Comparison of ENCODE assay signal across 2 cellular contexts in genomic region chr10:3080608-3081007, GRCh38.
TF ChIP-seq lines count a peak whose summit lies in the region.

No MANE protein-coding gene starts in this region.

TF ChIP-seq in K562, 482 proteins besides CTCF, POLR2A, EP300 and RAD21:
- TF ChIP-seq ZNF316 (IDR thresholded peaks at IDR 0.05), result 0 out of 2 replicates have a peak, but pooled peaks have one; percentile 5
- no peak for TF ChIP-seq ILK (tag; IDR thresholded peaks at IDR 0.05; ENCODE audit: borderline replicate concordance, low read depth)

TF ChIP-seq in HepG2, 621 proteins besides CTCF, POLR2A, EP300 and RAD21:
- TF ChIP-seq ETV6 (CRISPR knock-in tag; conservative IDR thresholded peaks at IDR 0.05), result no peak
- no peak for TF ChIP-seq GABPB1 (CRISPR knock-in tag; IDR thresholded peaks at IDR 0.05)
- TF ChIP-seq CREM (IDR thresholded peaks at IDR 0.05), result no peak
- no peak for TF ChIP-seq CREM (CRISPR knock-in tag; IDR thresholded peaks at IDR 0.05)
- TF ChIP-seq NR2C2 (CRISPR knock-in tag; IDR thresholded peaks at IDR 0.05; ENCODE audit: borderline replicate concordance), result no peak
- TF ChIP-seq MTA3 (CRISPR knock-in tag; IDR thresholded peaks at IDR 0.05), result no peak
- no peak for TF ChIP-seq HNF4G (IDR thresholded peaks at IDR 0.05; ENCODE audit: borderline replicate concordance, low read depth, low read length)
- no peak for TF ChIP-seq HNF4G (CRISPR knock-in tag; IDR thresholded peaks at IDR 0.05; ENCODE audit: borderline replicate concordance, low read depth)
- TF ChIP-seq TOE1 (CRISPR knock-in tag; IDR thresholded peaks at IDR 0.05), result no peak
- TF ChIP-seq ZNF878 (CRISPR knock-in tag; IDR thresholded peaks at IDR 0.05), result no peak
- no peak for TF ChIP-seq ZNF646 (CRISPR knock-in tag; IDR thresholded peaks at IDR 0.05)
- TF ChIP-seq ZNF136 (CRISPR knock-in tag; IDR thresholded peaks at IDR 0.05; ENCODE audit: low read depth), result no peak
- no peak for TF ChIP-seq ZNF572 (CRISPR knock-in tag; IDR thresholded peaks at IDR 0.05)
- TF ChIP-seq ZSCAN25 (CRISPR knock-in tag; IDR thresholded peaks at IDR 0.05), result no peak
- no peak for TF ChIP-seq FOXM1 (CRISPR knock-in tag; IDR thresholded peaks at IDR 0.05)
- TF ChIP-seq NFIB (CRISPR knock-in tag; IDR thresholded peaks at IDR 0.05; ENCODE audit: borderline replicate concordance), result no peak
- no peak for TF ChIP-seq ZNF660 (CRISPR knock-in tag; IDR thresholded peaks at IDR 0.05; ENCODE audit: borderline replicate concordance, low read depth)
- no peak for TF ChIP-seq ZNF510 (CRISPR knock-in tag; IDR thresholded peaks at IDR 0.05; ENCODE audit: low read depth)
- TF ChIP-seq, protein P1, sequence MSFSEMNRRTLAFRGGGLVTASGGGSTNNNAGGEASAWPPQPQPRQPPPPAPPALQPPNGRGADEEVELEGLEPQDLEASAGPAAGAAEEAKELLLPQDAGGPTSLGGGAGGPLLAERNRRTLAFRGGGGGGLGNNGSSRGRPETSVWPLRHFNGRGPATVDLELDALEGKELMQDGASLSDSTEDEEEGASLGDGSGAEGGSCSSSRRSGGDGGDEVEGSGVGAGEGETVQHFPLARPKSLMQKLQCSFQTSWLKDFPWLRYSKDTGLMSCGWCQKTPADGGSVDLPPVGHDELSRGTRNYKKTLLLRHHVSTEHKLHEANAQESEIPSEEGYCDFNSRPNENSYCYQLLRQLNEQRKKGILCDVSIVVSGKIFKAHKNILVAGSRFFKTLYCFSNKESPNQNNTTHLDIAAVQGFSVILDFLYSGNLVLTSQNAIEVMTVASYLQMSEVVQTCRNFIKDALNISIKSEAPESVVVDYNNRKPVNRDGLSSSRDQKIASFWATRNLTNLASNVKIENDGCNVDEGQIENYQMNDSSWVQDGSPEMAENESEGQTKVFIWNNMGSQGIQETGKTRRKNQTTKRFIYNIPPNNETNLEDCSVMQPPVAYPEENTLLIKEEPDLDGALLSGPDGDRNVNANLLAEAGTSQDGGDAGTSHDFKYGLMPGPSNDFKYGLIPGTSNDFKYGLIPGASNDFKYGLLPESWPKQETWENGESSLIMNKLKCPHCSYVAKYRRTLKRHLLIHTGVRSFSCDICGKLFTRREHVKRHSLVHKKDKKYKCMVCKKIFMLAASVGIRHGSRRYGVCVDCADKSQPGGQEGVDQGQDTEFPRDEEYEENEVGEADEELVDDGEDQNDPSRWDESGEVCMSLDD (CRISPR knock-in tag; IDR thresholded peaks at IDR 0.05; ENCODE audit: borderline replicate concordance), result no peak
- TF ChIP-seq, protein P2, sequence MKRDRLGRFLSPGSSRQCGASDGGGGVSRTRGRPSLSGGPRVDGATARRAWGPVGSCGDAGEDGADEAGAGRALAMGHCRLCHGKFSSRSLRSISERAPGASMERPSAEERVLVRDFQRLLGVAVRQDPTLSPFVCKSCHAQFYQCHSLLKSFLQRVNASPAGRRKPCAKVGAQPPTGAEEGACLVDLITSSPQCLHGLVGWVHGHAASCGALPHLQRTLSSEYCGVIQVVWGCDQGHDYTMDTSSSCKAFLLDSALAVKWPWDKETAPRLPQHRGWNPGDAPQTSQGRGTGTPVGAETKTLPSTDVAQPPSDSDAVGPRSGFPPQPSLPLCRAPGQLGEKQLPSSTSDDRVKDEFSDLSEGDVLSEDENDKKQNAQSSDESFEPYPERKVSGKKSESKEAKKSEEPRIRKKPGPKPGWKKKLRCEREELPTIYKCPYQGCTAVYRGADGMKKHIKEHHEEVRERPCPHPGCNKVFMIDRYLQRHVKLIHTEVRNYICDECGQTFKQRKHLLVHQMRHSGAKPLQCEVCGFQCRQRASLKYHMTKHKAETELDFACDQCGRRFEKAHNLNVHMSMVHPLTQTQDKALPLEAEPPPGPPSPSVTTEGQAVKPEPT (CRISPR knock-in tag; IDR thresholded peaks at IDR 0.05; ENCODE audit: low read depth), result no peak
- TF ChIP-seq, protein P3, sequence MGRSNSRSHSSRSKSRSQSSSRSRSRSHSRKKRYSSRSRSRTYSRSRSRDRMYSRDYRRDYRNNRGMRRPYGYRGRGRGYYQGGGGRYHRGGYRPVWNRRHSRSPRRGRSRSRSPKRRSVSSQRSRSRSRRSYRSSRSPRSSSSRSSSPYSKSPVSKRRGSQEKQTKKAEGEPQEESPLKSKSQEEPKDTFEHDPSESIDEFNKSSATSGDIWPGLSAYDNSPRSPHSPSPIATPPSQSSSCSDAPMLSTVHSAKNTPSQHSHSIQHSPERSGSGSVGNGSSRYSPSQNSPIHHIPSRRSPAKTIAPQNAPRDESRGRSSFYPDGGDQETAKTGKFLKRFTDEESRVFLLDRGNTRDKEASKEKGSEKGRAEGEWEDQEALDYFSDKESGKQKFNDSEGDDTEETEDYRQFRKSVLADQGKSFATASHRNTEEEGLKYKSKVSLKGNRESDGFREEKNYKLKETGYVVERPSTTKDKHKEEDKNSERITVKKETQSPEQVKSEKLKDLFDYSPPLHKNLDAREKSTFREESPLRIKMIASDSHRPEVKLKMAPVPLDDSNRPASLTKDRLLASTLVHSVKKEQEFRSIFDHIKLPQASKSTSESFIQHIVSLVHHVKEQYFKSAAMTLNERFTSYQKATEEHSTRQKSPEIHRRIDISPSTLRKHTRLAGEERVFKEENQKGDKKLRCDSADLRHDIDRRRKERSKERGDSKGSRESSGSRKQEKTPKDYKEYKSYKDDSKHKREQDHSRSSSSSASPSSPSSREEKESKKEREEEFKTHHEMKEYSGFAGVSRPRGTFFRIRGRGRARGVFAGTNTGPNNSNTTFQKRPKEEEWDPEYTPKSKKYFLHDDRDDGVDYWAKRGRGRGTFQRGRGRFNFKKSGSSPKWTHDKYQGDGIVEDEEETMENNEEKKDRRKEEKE (IDR thresholded peaks at IDR 0.05), result no peak
- TF ChIP-seq ZNF652 (CRISPR knock-in tag; IDR thresholded peaks at IDR 0.05; ENCODE audit: borderline replicate concordance, low read depth), result no peak
